ENCODE assay signal across 1 cellular context in the genomic region with DNA sequence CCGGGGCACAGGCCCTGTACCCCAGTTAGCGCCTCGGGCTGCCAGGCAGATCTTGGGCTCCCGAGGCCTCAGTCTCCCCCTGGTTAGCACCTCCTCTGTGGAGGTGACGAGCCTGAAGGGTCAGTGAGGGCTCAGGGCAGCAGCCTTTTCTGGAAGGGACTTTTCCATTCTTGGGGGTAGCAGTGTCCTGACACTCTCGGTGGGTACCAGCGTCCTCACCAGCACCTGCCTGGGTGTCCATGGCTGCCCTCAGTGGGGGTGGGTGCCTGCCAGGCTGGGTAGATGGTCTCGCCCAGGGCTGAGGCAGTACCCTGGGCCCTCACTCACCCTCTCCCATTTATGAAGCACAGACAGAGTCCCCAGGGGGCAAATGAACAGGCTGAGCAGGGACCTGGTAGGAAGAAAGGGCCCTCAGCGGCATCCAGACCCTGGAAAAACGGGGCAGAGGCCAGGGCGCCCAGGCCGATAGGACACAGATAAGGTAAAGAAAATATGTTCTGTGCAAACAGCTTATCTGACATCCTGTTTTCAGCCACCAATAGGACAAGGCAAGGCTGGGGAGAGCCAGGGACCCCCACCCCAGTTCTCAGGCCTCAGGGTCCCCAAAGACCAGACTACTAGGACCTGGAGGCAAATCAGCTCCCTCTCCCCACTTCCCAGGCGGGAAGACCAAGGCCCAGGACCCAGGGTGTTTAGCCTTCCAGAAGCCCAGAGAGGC.
TF ChIP-seq lines count a peak whose summit lies in the region.

No MANE protein-coding gene starts in this region.

TF ChIP-seq in liver, 16 proteins besides CTCF, POLR2A, EP300 and RAD21:
- TF ChIP-seq HNF4A (conservative IDR thresholded peaks at IDR 0.05): peak; percentile 29 to 61
- TF ChIP-seq, protein P1, sequence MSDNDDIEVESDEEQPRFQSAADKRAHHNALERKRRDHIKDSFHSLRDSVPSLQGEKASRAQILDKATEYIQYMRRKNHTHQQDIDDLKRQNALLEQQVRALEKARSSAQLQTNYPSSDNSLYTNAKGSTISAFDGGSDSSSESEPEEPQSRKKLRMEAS (IDR thresholded peaks at IDR 0.05): no peak
TF ChIP-seq in liver: peak in this region for 1.
